In the genomic region with DNA sequence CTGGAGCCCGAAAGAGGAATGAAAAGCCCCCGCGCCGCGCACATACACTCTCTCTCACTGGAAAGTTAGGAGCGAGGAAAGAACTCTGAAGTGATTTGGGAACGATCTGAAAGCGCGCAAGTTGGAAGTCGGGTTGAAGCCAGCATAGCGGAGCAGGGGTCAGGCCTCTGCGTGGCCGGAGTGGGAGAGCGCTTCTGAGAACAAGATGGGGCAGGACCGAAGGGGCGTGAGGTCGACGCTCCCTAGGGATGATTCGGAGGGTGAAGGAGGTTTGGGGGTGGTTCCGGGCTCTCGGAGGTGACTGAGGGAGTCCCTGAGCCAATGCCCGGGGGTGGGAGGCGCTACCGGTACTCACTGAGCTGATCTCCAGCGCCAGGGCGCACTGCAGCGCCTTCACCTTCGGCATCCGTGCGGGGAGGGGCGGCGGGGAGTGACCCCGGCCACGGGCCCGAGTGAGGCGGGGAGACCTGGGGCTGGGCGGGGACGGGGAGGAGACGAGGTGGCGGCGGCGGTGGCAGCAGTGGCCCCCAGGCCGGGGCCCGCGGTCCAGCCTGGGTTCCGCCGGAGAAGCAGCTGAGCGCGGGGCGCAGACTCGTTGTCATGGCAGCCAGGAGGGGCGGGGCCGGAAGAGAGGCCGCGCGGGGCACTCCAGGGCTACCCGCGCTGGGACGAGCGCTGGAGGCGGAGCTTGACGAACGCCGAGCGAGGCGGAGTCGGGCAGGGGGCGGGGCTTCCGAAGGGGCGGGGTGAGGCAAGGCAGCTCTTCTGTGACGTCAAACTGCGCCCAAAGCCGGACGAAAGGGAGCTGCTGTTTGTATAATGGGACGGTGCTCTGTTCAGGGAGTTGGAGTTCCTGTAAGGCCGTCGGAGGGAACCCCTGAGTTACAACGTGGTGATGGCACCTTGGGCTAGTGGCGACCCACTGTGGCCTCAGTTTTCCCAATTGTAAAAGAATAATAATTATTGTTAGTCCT, we compare ENCODE assay signal across 9 cellular contexts. TPM values are rescaled to one million over a fixed set of nuclear protein-coding genes. Genes with fewer than 3 reads are reported as not detected.
A peak's percentile ranks its signal among the peaks of the same experiment; 100 is the strongest.
DNase-seq lines count a peak whose midpoint lies in the region; ATAC-seq, FAIRE-seq and TF ChIP-seq lines count a peak whose summit lies in the region.
"Had no signal": no experiment of that assay in that cellular context is flagged by ENCODE, and none has a peak within 500 bp of the region (broad histone marks: within the 10 kb centered on the region; RNA-seq: fewer than 3 reads in every experiment).

A gene (minus strand): TSS at position 602 of the 974 bp plus-strand sequence. CDS start 196 bp downstream, at position 406.

- H4K20me1 ChIP-seq in endothelial cell of umbilical vein (replicated peaks; ENCODE audit: control insufficient read depth, extremely low read depth, insufficient read depth, low read length), result no peaks in the 10 kb centered on the region

- peak; percentile 66 for TF ChIP-seq POLR2A in endothelial cell of umbilical vein (IDR thresholded peaks at IDR 0.05; ENCODE audit: low read depth, low read length)

- H3K9me3 Mint-ChIP-seq in CD14-positive monocyte, result peaks cover 0 to 9% (median 8%) of the 10 kb centered on the region in 7 donors

- peaks cover 0 to 1% of the 10 kb centered on the region in 2 experiments for H3K27me3 ChIP-seq in endothelial cell of umbilical vein (ENCODE audit: control insufficient read depth in 2 of 2, insufficient read depth in 2 of 2, low read length in 2 of 2)

- intact Hi-C loops in CD14-positive monocyte (cut with micrococcal nuclease), result no loop called here
- intact Hi-C loops in endothelial cell of umbilical vein (cut with micrococcal nuclease), result loop anchor here (1.0 to 2.0 kb wide), 3 partner anchors 22 to 41 kb away; no protein-coding TSS in a partner anchor

- no TSS peak for BruUV-seq in endothelial cell of umbilical vein (replicated peaks; lab: Mats Ljungman, UMichigan)

- no peaks in the 10 kb centered on the region for H3K36me3 Mint-ChIP-seq in CD14-positive monocyte

- CTCF ChIA-PET in endothelial cell of umbilical vein (lab: Charles Lee), result interaction anchor here (0.9 to 2.3 kb wide), 7 partner anchors 9 to 1861 kb away, joined by 3 to 49 read pairs (median 5); no protein-coding TSS in a partner anchor

- peak; percentile 90 for FAIRE-seq in endothelial cell of umbilical vein (lab: Jason Lieb, UNC)

- dilution Hi-C loops in endothelial cell of umbilical vein (cut with MboI; ENCODE audit: extremely low pct_ligation_motif_present, low sequenced_read_pairs), result no loop called here

- peak; percentile 99 for ATAC-seq in GM19455 (IDR thresholded peaks at IDR 0.05; ENCODE audit: unreplicated experiment)
- ATAC-seq in HG03565 (IDR thresholded peaks at IDR 0.05; ENCODE audit: unreplicated experiment), result peak; percentile 99

- POLR2A ChIA-PET in endothelial cell of umbilical vein (lab: Charles Lee), result interaction anchor here (0.6 kb wide), 2 partner anchors 27 to 577 kb away, joined by 3 to 5 read pairs; no protein-coding TSS in a partner anchor

- no peaks in the 10 kb centered on the region for H3K9me3 ChIP-seq in endothelial cell of umbilical vein (replicated peaks; ENCODE audit: control insufficient read depth, insufficient read depth, low read length)
- no peaks in the 10 kb centered on the region for H3K9me3 ChIP-seq in mesodermal cell (ENCODE audit: control insufficient read depth, low read length)

- TF ChIP-seq CTCF in CD14-positive monocyte (IDR thresholded peaks at IDR 0.05) (no peak), endothelial cell of umbilical vein (IDR thresholded peaks at IDR 0.05; ENCODE audit: extremely low read depth in 1 of 2, insufficient read depth in 1 of 2, low read depth in 1 of 2, low read length in 2 of 2) (no peak)

- no peaks in the 10 kb centered on the region for H3K9me1 ChIP-seq in endothelial cell of umbilical vein (replicated peaks; ENCODE audit: control insufficient read depth, extremely low read depth, insufficient read depth, low read length)

- 1% methylated on average over 52 to 59 of the region's 79 CpGs for WGBS in mesodermal cell (ENCODE audit: insufficient coverage in 2 of 2), 2 experiments

- H3K79me2 ChIP-seq in endothelial cell of umbilical vein (ENCODE audit: control insufficient read depth, insufficient read depth, low read length), result no peaks in the 10 kb centered on the region

- H3K4me3 ChIP-seq in endothelial cell of umbilical vein (replicated peaks in 1 of 3; ENCODE audit: insufficient read depth in 1 of 3, low read depth in 1 of 3, low read length in 3 of 3) (peak within 1 kb of the TSS; percentile 52 to 81 (median 78)), mesodermal cell (ENCODE audit: extremely low read depth, insufficient read depth, low read length, poor library complexity, severe bottlenecking) (peak within 1 kb of the TSS; percentile 77)
- H3K4me3 ChIP-seq: PC-9 had no signal

- peak within 1 kb of the TSS; percentile 93 to 99 for H3K4me3 Mint-ChIP-seq in CD14-positive monocyte

- H3K36me3 ChIP-seq in endothelial cell of umbilical vein (ENCODE audit: control insufficient read depth in 2 of 2, extremely low read depth in 1 of 2, insufficient read depth in 2 of 2, low read length in 2 of 2) (no peaks in the 10 kb centered on the region), mesodermal cell (ENCODE audit: control insufficient read depth, insufficient read depth, low read length) (no peaks in the 10 kb centered on the region)

- H3K4me2 ChIP-seq in endothelial cell of umbilical vein (ENCODE audit: insufficient read depth, low read length), result peak within 1 kb of the TSS; percentile 98
- H3K4me2 ChIP-seq: PC-9 had no signal

- peaks cover 29% of the 10 kb centered on the region for H3K4me1 ChIP-seq in endothelial cell of umbilical vein (ENCODE audit: control insufficient read depth, extremely low read depth, insufficient read depth, low read length)
- H3K4me1 ChIP-seq in mesodermal cell (ENCODE audit: control insufficient read depth, insufficient read depth, low read length, poor library complexity, severe bottlenecking), result peaks cover 10% of the 10 kb centered on the region

- H3K9ac ChIP-seq in endothelial cell of umbilical vein (replicated peaks; ENCODE audit: extremely low read depth, insufficient read depth, low read length), result peak within 1 kb of the TSS; percentile 77

- peak; percentile 97 for DNase-seq in CD14-positive monocyte (ENCODE audit: low spot score)
- peak; percentile 98 for DNase-seq in NCI-H774 (lab: John Stamatoyannopoulos, UW)
- DNase-seq in activated T-cell treated with anti-CD3 and anti-CD28 coated beads for 1 hour (ENCODE audit: low read depth), result peak; percentile 95
- DNase-seq in endothelial cell of umbilical vein (ENCODE audit: low read depth, low spot score), result peak; percentile 89
- DNase-seq in stimulated activated CD8-positive, alpha-beta memory T cell treated with anti-CD3 and anti-CD28 coated beads, Interleukin-12 subunit alpha, Interleukin-12 subunit beta, amount 100 ng/mL, for 24 hours (ENCODE audit: extremely low read depth), result peak; percentile 91

- peak within 1 kb of the TSS; percentile 44 for H3K27ac ChIP-seq in endothelial cell of umbilical vein (ENCODE audit: insufficient read depth, low read depth, low read length)
- H3K27ac ChIP-seq in mesodermal cell (ENCODE audit: low read depth, low read length, severe bottlenecking), result peak within 1 kb of the TSS; percentile 73
- H3K27ac ChIP-seq: PC-9 had no signal

- peaks cover 36% of the 10 kb centered on the region for H3K4me1 Mint-ChIP-seq in CD14-positive monocyte

- H2AFZ ChIP-seq in endothelial cell of umbilical vein (ENCODE audit: low read depth, low read length), result peak within 1 kb of the TSS; percentile 100
- H2AFZ ChIP-seq: PC-9 had no signal

- peaks cover 0 to 4% (median 1%) of the 10 kb centered on the region in 3 donors for H3K27me3 Mint-ChIP-seq in CD14-positive monocyte (ENCODE audit: low read depth in 3 of 3)

- H3K27ac Mint-ChIP-seq in CD14-positive monocyte, result peak within 1 kb of the TSS; percentile 83 to 95 (median 86)

TF ChIP-seq in endothelial cell of umbilical vein, 7 proteins besides CTCF, POLR2A, EP300 and RAD21:
- no peak for TF ChIP-seq EZH2 (IDR thresholded peaks at IDR 0.05; ENCODE audit: borderline replicate concordance, low read depth, low read length, severe bottlenecking)
- TF ChIP-seq POLR2AphosphoS5 (IDR thresholded peaks at IDR 0.05; ENCODE audit: insufficient read depth, low read depth, low read length), result peak; percentile 37
TF ChIP-seq in endothelial cell of umbilical vein: peak in this region for 1.

RNA-seq across cellular contexts. Expression of the gene that starts here (rescaled TPM):
- 1 to 10 TPM; 7.4 to 8.0 TPM for polyA plus RNA-seq in CD14-positive monocyte
- total RNA-seq in endothelial cell of umbilical vein, result 4.9 and 10.5 TPM in 2 replicates
- 0.41 and 0.79 TPM in 2 replicates for polyA plus RNA-seq in endothelial cell of umbilical vein
- 1.1 and 1.4 TPM in 2 replicates for polyA plus RNA-seq in endothelial cell of umbilical vein (2011; cell fraction: cytosol; rRNA removed)
- 2.6 and 2.8 TPM in 2 replicates for polyA plus RNA-seq in endothelial cell of umbilical vein (2011; cell fraction: nucleus; rRNA removed)
- polyA plus RNA-seq in endothelial cell of umbilical vein (2012), result 1.3 and 1.6 TPM in 2 replicates
- polyA minus RNA-seq in endothelial cell of umbilical vein, result 2.1 and 7.2 TPM in 2 replicates
- polyA minus RNA-seq in endothelial cell of umbilical vein (2011; cell fraction: cytosol; rRNA and poly(A)+ RNA removed), result not detected
- polyA minus RNA-seq in endothelial cell of umbilical vein (2011; cell fraction: nucleus; rRNA and poly(A)+ RNA removed), result 7.2 and 8.6 TPM in 2 replicates
- polyA plus RNA-seq in mesodermal cell (2013, experiment 1 of 2), result 10.1 TPM
- 10.6 TPM for polyA plus RNA-seq in mesodermal cell (2013, experiment 2 of 2)
- total RNA-seq: PC-9 had no signal

Comparison
In these comparisons a context has a peak if more than half of its experiments do, and no peak if none do; other contexts are left out.
1. Peak in every context shown above with its lines: DNase-seq, ATAC-seq, H3K4me3 ChIP-seq and H3K27ac ChIP-seq.